Comparison of ENCODE assay signal across 15 cellular contexts in genomic region chr11:17918049-17918605, GRCh38.
"Had no signal": no experiment of that assay in that cellular context is flagged by ENCODE, and none has a peak within 500 bp of the region (broad histone marks: within the 10 kb centered on the region; RNA-seq: fewer than 3 reads in every experiment).

No MANE protein-coding gene starts in this region.

- H3K36me3 ChIP-seq: pancreas, thyroid gland, uterus had no signal

- H3K27ac ChIP-seq: foreskin keratinocyte, pancreas, thyroid gland, upper lobe of left lung, uterus had no signal

- H3K4me3 ChIP-seq: pancreas, thyroid gland, upper lobe of left lung, uterus had no signal

- H3K4me1 ChIP-seq: foreskin keratinocyte, uterus had no signal

- DNase-seq: effector memory CD8-positive, alpha-beta T cell; islet precursor cell; naive thymus-derived CD8-positive, alpha-beta T cell; nucleus accumbens; pancreas; right cardiac atrium; small intestine; stimulated activated CD4-positive, alpha-beta T cell treated with anti-CD3 and anti-CD28 coated beads, Interleukin-2, amount 100 ng/mL, for 48 hours; stimulated activated naive CD4-positive, alpha-beta T cell treated with Interleukin-2 at 50 U/mL for 16 hours; thyroid gland; upper lobe of left lung; uterus had no signal

- H3K9me3 Mint-ChIP-seq: effector memory CD8-positive, alpha-beta T cell; naive thymus-derived CD8-positive, alpha-beta T cell had no signal

- ATAC-seq: effector memory CD8-positive, alpha-beta T cell; foreskin keratinocyte; left lobe of liver; naive thymus-derived CD8-positive, alpha-beta T cell; pancreas; right cardiac atrium had no signal

- H3K27me3 Mint-ChIP-seq: effector memory CD8-positive, alpha-beta T cell; naive thymus-derived CD8-positive, alpha-beta T cell; progenitor cell of endocrine pancreas had no signal

- H3K4me3 Mint-ChIP-seq: effector memory CD8-positive, alpha-beta T cell; naive thymus-derived CD8-positive, alpha-beta T cell had no signal

- H3K27me3 ChIP-seq: foreskin keratinocyte, pancreas, thyroid gland, upper lobe of left lung, uterus had no signal

- H3K27ac Mint-ChIP-seq: effector memory CD8-positive, alpha-beta T cell; naive thymus-derived CD8-positive, alpha-beta T cell; progenitor cell of endocrine pancreas had no signal

- H3K9me3 ChIP-seq: pancreas, thyroid gland, upper lobe of left lung, uterus had no signal
